In genomic region chr7:69114374-69114773, GRCh38 we compare ENCODE assay signal across 24 cellular contexts.
DNase-seq lines count a peak whose midpoint lies in the region; ATAC-seq, FAIRE-seq and TF ChIP-seq lines count a peak whose summit lies in the region.
"Had no signal": no experiment of that assay in that cellular context is flagged by ENCODE, and none has a peak within 500 bp of the region (broad histone marks: within the 10 kb centered on the region; RNA-seq: fewer than 3 reads in every experiment).

No MANE protein-coding gene starts in this region.

- no peaks in the 10 kb centered on the region for H4K20me1 ChIP-seq in GM23338 (replicated peaks; ENCODE audit: insufficient read depth)

- DNase-seq in AG10803 (ENCODE audit: low read depth) (peak; percentile 48), M059J (ENCODE audit: low read depth) (peak; percentile 64), bronchial epithelial cell (ENCODE audit: low read depth) (peak; percentile 77), foreskin keratinocyte (peak; percentile 31 to 66), NCI-H69 (lab: John Stamatoyannopoulos, UW) (no peak), GM23338 (ENCODE audit: low spot score) (no peak), germinal center (ENCODE audit: low spot score) (no peak)
- DNase-seq: Calu3, DMS79 treated with DMSO at 0.1 percent for 48 hours, H7, NCI-H1105, NCI-H1436 treated with DMSO at 0.1 percent for 48 hours, NCI-H187 treated with DMSO at 0.1 percent for 48 hours, NCI-H2171 treated with DMSO at 0.1 percent for 48 hours, NCI-H524, NCI-H774, SJCRH30 had no signal

- peaks cover 23% of the 10 kb centered on the region for H3K36me3 Mint-ChIP-seq in GM23338 (ENCODE audit: low read depth)

- no peak overlapping the region for H3K4me2 ChIP-seq in GM23338
- H3K4me2 ChIP-seq: KMS-11 had no signal

- peaks cover 95% of the 10 kb centered on the region for H3K9me3 Mint-ChIP-seq in GM23338

- H3K36me3 ChIP-seq in bronchial epithelial cell (ENCODE audit: control insufficient read depth, insufficient read depth, low read length) = no peaks in the 10 kb centered on the region
- no peaks in the 10 kb centered on the region for H3K36me3 ChIP-seq in GM23338 (ENCODE audit: insufficient read depth)
- H3K36me3 ChIP-seq: SJCRH30 had no signal

- no peak overlapping the region for H2AFZ ChIP-seq in GM23338

- no peaks in the 10 kb centered on the region for H3K4me1 Mint-ChIP-seq in GM23338
- H3K4me1 Mint-ChIP-seq: IgD-negative memory B cell had no signal

- no peaks in the 10 kb centered on the region for H3K9me2 ChIP-seq in GM23338 (ENCODE audit: insufficient read depth)

- ATAC-seq in foreskin keratinocyte (peak; percentile 81), HG02623 (IDR thresholded peaks at IDR 0.05; ENCODE audit: unreplicated experiment) (no peak), GM23338 (no peak)
- ATAC-seq: Right ventricle myocardium inferior, SK-N-SH treated with all-trans-retinoic acid at 6 μM for 48 hours had no signal

- H3K4me1 ChIP-seq in foreskin keratinocyte (no peaks in the 10 kb centered on the region), GM23338 (ENCODE audit: insufficient read depth) (no peaks in the 10 kb centered on the region)
- H3K4me1 ChIP-seq: SJCRH30 had no signal

- H3K4me3 Mint-ChIP-seq in GM23338 = no peak overlapping the region
- H3K4me3 Mint-ChIP-seq: IgD-negative memory B cell had no signal

- H3K79me2 ChIP-seq in GM23338 (replicated peaks; ENCODE audit: insufficient read depth) = no peaks in the 10 kb centered on the region

- H3K27ac ChIP-seq in foreskin keratinocyte (no peak overlapping the region), GM23338 (ENCODE audit: low read depth) (no peak overlapping the region)
- H3K27ac ChIP-seq: HL-60, KMS-11, SJCRH30 had no signal

- no peak overlapping the region for H3K27ac Mint-ChIP-seq in GM23338
- H3K27ac Mint-ChIP-seq: IgD-negative memory B cell had no signal

- H3K4me3 ChIP-seq in AG10803 (ENCODE audit: low read length) = no peak overlapping the region
- H3K4me3 ChIP-seq in bronchial epithelial cell (ENCODE audit: low read depth, low read length) = no peak overlapping the region
- H3K4me3 ChIP-seq in GM23338 = no peak overlapping the region
- H3K4me3 ChIP-seq: SJCRH30 had no signal

- FAIRE-seq in bronchial epithelial cell (lab: Jason Lieb, UNC) = no peak
- FAIRE-seq: GM18507 had no signal

- peaks cover 4% of the 10 kb centered on the region for H3K27me3 Mint-ChIP-seq in GM23338 (ENCODE audit: insufficient read depth, low read depth, poor library complexity)
- H3K27me3 Mint-ChIP-seq: IgD-negative memory B cell had no signal

- no peaks in the 10 kb centered on the region for H3F3A ChIP-seq in GM23338 (replicated peaks; ENCODE audit: low read depth)

- TF ChIP-seq CTCF in AG10803 (conservative IDR thresholded peaks at IDR 0.05; ENCODE audit: low read length) (no peak), bronchial epithelial cell (IDR thresholded peaks at IDR 0.05; ENCODE audit: insufficient read depth, low read length, severe bottlenecking) (no peak), foreskin keratinocyte (conservative IDR thresholded peaks at IDR 0.05) (no peak), GM23338 (conservative IDR thresholded peaks at IDR 0.05; ENCODE audit: low read depth in 2 of 2) (no peak)

- no peaks in the 10 kb centered on the region for H3K27me3 ChIP-seq in bronchial epithelial cell (ENCODE audit: control insufficient read depth, insufficient read depth, low read length)
- H3K27me3 ChIP-seq in foreskin keratinocyte = no peaks in the 10 kb centered on the region
- no peaks in the 10 kb centered on the region for H3K27me3 ChIP-seq in GM23338 (ENCODE audit: insufficient read depth)
- H3K27me3 ChIP-seq: SJCRH30 had no signal

TF ChIP-seq in GM23338, 12 proteins besides CTCF, POLR2A, EP300 and RAD21 (continues in another document):
- no peak for TF ChIP-seq ETS1 (IDR thresholded peaks at IDR 0.05)
- TF ChIP-seq REST (IDR thresholded peaks at IDR 0.05; ENCODE audit: unreplicated experiment) = no peak
- no peak for TF ChIP-seq POLR2AphosphoS5 (IDR thresholded peaks at IDR 0.05; ENCODE audit: low read depth)
- no peak for TF ChIP-seq EZH2phosphoT487 (IDR thresholded peaks at IDR 0.05; ENCODE audit: unreplicated experiment)
- no peak for TF ChIP-seq EZH2 (IDR thresholded peaks at IDR 0.05; ENCODE audit: low read depth, unreplicated experiment)
- TF ChIP-seq STAT1 (IDR thresholded peaks at IDR 0.05; ENCODE audit: unreplicated experiment) = no peak
- TF ChIP-seq JUNB (IDR thresholded peaks at IDR 0.05; ENCODE audit: unreplicated experiment) = no peak

Comparison
In these comparisons a context has a peak if more than half of its experiments do, and no peak if none do; other contexts are left out.
1. DNase-seq: peak in AG10803 (single experiment), M059J (single experiment), bronchial epithelial cell (single experiment) and foreskin keratinocyte (2 of 2); none in NCI-H69 (single experiment), GM23338 (single experiment) and germinal center (single experiment).